Comparison of ENCODE assay signal across 8 cellular contexts in genomic region chrX:149825424-149825823, GRCh38. TPM values are rescaled to one million over a fixed set of nuclear protein-coding genes. Genes with fewer than 3 reads are reported as not detected.
DNase-seq lines count a peak whose midpoint lies in the region; ATAC-seq and TF ChIP-seq lines count a peak whose summit lies in the region.
"Had no signal": no experiment of that assay in that cellular context is flagged by ENCODE, and none has a peak within 500 bp of the region (broad histone marks: within the 10 kb centered on the region; RNA-seq: fewer than 3 reads in every experiment).

No MANE protein-coding gene starts in this region.

- TF ChIP-seq CTCF in GM12872 (IDR thresholded peaks at IDR 0.05; ENCODE audit: insufficient read depth, low read depth, low read length): peak; percentile 47

- peaks cover 14% of the 10 kb centered on the region for H3K27me3 Mint-ChIP-seq in activated naive CD4-positive, alpha-beta T cell treated with anti-CD3 and anti-CD28 coated beads, Interleukin-2, amount 10 ng/mL, durations not matched to agents 7 days and 5 days
- peaks cover 0 to 12% (median 7%) of the 10 kb centered on the region in 5 donors for H3K27me3 Mint-ChIP-seq in naive thymus-derived CD8-positive, alpha-beta T cell
- H3K27me3 Mint-ChIP-seq in stimulated activated naive B cell treated with anti-CD40 and anti-IgM and Interleukin-4, amounts not matched to agents 10 μg/mL and 1 μg/mL and 100 μg/mL, for 72 hours: peaks cover 34 to 40% of the 10 kb centered on the region in 2 donors

- no peaks in the 10 kb centered on the region for H3K9me3 Mint-ChIP-seq in activated naive CD4-positive, alpha-beta T cell treated with anti-CD3 and anti-CD28 coated beads, Interleukin-2, amount 10 ng/mL, durations not matched to agents 7 days and 5 days
- H3K9me3 Mint-ChIP-seq in naive thymus-derived CD8-positive, alpha-beta T cell: peaks cover 0 to 4% (median 0%) of the 10 kb centered on the region in 9 donors
- H3K9me3 Mint-ChIP-seq in stimulated activated naive B cell treated with anti-CD40 and anti-IgM and Interleukin-4, amounts not matched to agents 10 μg/mL and 1 μg/mL and 100 μg/mL, for 72 hours: peaks cover 0 to 4% of the 10 kb centered on the region in 2 donors

- no peak overlapping the region for H3K4me3 Mint-ChIP-seq in activated naive CD4-positive, alpha-beta T cell treated with anti-CD3 and anti-CD28 coated beads, Interleukin-2, amount 10 ng/mL, durations not matched to agents 7 days and 5 days
- H3K4me3 Mint-ChIP-seq in naive thymus-derived CD8-positive, alpha-beta T cell: no peak overlapping the region
- H3K4me3 Mint-ChIP-seq in stimulated activated naive B cell treated with anti-CD40 and anti-IgM and Interleukin-4, amounts not matched to agents 10 μg/mL and 1 μg/mL and 100 μg/mL, for 72 hours: no peak overlapping the region

- H3K4me1 Mint-ChIP-seq in activated naive CD4-positive, alpha-beta T cell treated with anti-CD3 and anti-CD28 coated beads, Interleukin-2, amount 10 ng/mL, durations not matched to agents 7 days and 5 days: peaks cover 16% of the 10 kb centered on the region
- H3K4me1 Mint-ChIP-seq in naive thymus-derived CD8-positive, alpha-beta T cell: peaks cover 7 to 22% (median 19%) of the 10 kb centered on the region in 4 donors
- H3K4me1 Mint-ChIP-seq in stimulated activated naive B cell treated with anti-CD40 and anti-IgM and Interleukin-4, amounts not matched to agents 10 μg/mL and 1 μg/mL and 100 μg/mL, for 72 hours: peaks cover 14 to 21% of the 10 kb centered on the region in 2 donors

- no peak overlapping the region for H3K27ac Mint-ChIP-seq in activated naive CD4-positive, alpha-beta T cell treated with anti-CD3 and anti-CD28 coated beads, Interleukin-2, amount 10 ng/mL, durations not matched to agents 7 days and 5 days
- peak overlapping the region in 1 of 10 donors; percentile 55 for H3K27ac Mint-ChIP-seq in naive thymus-derived CD8-positive, alpha-beta T cell
- H3K27ac Mint-ChIP-seq in stimulated activated naive B cell treated with anti-CD40 and anti-IgM and Interleukin-4, amounts not matched to agents 10 μg/mL and 1 μg/mL and 100 μg/mL, for 72 hours: no peak overlapping the region

- CTCF ChIA-PET in activated naive CD4-positive, alpha-beta T cell treated with anti-CD3 and anti-CD28 coated beads, Interleukin-2, amount 10 ng/mL, durations not matched to agents 7 days and 5 days (lab: Charles Lee): no interaction called here

- DNase-seq in NCI-H460 (ENCODE audit: extremely low read depth, low read depth) (peak; percentile 25), NCI-H510A treated with DMSO at 0.1 percent for 48 hours (lab: John Stamatoyannopoulos, UW) (no peak), iPS-NIHi7 (ENCODE audit: extremely low spot score) (no peak)
- DNase-seq in activated naive CD4-positive, alpha-beta T cell treated with anti-CD3 and anti-CD28 coated beads, Interleukin-2, amount 10 ng/mL, durations not matched to agents 7 days and 5 days: peak; percentile 62
- peak in 9 of 10 donors; percentile 2 to 25 (median 18) for DNase-seq in naive thymus-derived CD8-positive, alpha-beta T cell
- no peak for DNase-seq in stimulated activated naive B cell treated with anti-CD40 and anti-IgM and Interleukin-4, amounts not matched to agents 10 μg/mL and 1 μg/mL and 100 μg/mL, for 72 hours

- POLR2A ChIA-PET in naive thymus-derived CD8-positive, alpha-beta T cell (lab: Charles Lee): no interaction called here

- no peak for ATAC-seq in naive thymus-derived CD8-positive, alpha-beta T cell
- no peak for ATAC-seq in stimulated activated naive B cell treated with anti-CD40 and anti-IgM and Interleukin-4, amounts not matched to agents 10 μg/mL and 1 μg/mL and 100 μg/mL, for 72 hours (replicated peaks)

- no peaks in the 10 kb centered on the region for H3K36me3 Mint-ChIP-seq in activated naive CD4-positive, alpha-beta T cell treated with anti-CD3 and anti-CD28 coated beads, Interleukin-2, amount 10 ng/mL, durations not matched to agents 7 days and 5 days
- no peaks in the 10 kb centered on the region for H3K36me3 Mint-ChIP-seq in naive thymus-derived CD8-positive, alpha-beta T cell
- no peaks in the 10 kb centered on the region for H3K36me3 Mint-ChIP-seq in stimulated activated naive B cell treated with anti-CD40 and anti-IgM and Interleukin-4, amounts not matched to agents 10 μg/mL and 1 μg/mL and 100 μg/mL, for 72 hours

RNA-seq across cellular contexts. Expression of gene MAGEA9, which starts 43.7 kb away (rescaled TPM):
- total RNA-seq in NCI-H460 (2014; rRNA removed; shearing (Covaris generic)): not detected in 2 replicates
- polyA plus RNA-seq in NCI-H460 (2014; cell fraction: nucleus; rRNA removed): not detected in 2 replicates
- total RNA-seq in naive thymus-derived CD8-positive, alpha-beta T cell: not detected
- not detected for polyA plus RNA-seq in naive thymus-derived CD8-positive, alpha-beta T cell
- total RNA-seq: mononuclear cell had no signal

RNA-seq across cellular contexts. Expression of gene HSFX1, which starts 51.6 kb away (rescaled TPM):
- 0.20 TPM in 1 of 2 replicates, not detected in the other for total RNA-seq in NCI-H460 (2014; rRNA removed; shearing (Covaris generic))
- polyA plus RNA-seq in NCI-H460 (2014; cell fraction: nucleus; rRNA removed): 0.67 and 1.4 TPM in 2 replicates
- 1 to 10 TPM in 1 of 2 experiments, under 1 TPM in 1; 0.62 to 1.4 TPM for total RNA-seq in naive thymus-derived CD8-positive, alpha-beta T cell
- under 1 TPM in 2 of 3 donors, not detected in 1; 0.11 to 0.26 TPM for polyA plus RNA-seq in naive thymus-derived CD8-positive, alpha-beta T cell
- total RNA-seq: mononuclear cell had no signal

RNA-seq across cellular contexts. Expression of gene MAGEA8, which starts 55.6 kb away (rescaled TPM):
- not detected in 2 replicates for total RNA-seq in NCI-H460 (2014; rRNA removed; shearing (Covaris generic))
- polyA plus RNA-seq in NCI-H460 (2014; cell fraction: nucleus; rRNA removed): not detected in 2 replicates
- total RNA-seq in naive thymus-derived CD8-positive, alpha-beta T cell: not detected
- polyA plus RNA-seq in naive thymus-derived CD8-positive, alpha-beta T cell: not detected
- total RNA-seq: mononuclear cell had no signal

Comparison
In these comparisons a context has a peak if more than half of its experiments do, and no peak if none do; other contexts are left out.
1. DNase-seq: peak in NCI-H460 (single experiment), activated naive CD4-positive, alpha-beta T cell treated with anti-CD3 and anti-CD28 coated beads, Interleukin-2, amount 10 ng/mL, durations not matched to agents 7 days and 5 days (single experiment) and naive thymus-derived CD8-positive, alpha-beta T cell (9 of 10); none in NCI-H510A treated with DMSO at 0.1 percent for 48 hours (single experiment), stimulated activated naive B cell treated with anti-CD40 and anti-IgM and Interleukin-4, amounts not matched to agents 10 μg/mL and 1 μg/mL and 100 μg/mL, for 72 hours (single experiment) and iPS-NIHi7 (single experiment).